In genomic region chr19:49148784-49149651, GRCh38 we compare ENCODE assay signal across 8 cellular contexts. TPM values are rescaled to one million over a fixed set of nuclear protein-coding genes. Genes with fewer than 3 reads are reported as not detected.
DNase-seq lines count a peak whose midpoint lies in the region; ATAC-seq, FAIRE-seq and TF ChIP-seq lines count a peak whose summit lies in the region.

No MANE protein-coding gene starts in this region.

- H3K36me3 ChIP-seq in adrenal gland (replicated peaks in 1 of 2) (no peaks in the 10 kb centered on the region), pancreas (no peaks in the 10 kb centered on the region), tibial artery (no peaks in the 10 kb centered on the region)

- TF ChIP-seq CTCF in adrenal gland (IDR thresholded peaks at IDR 0.05) (no peak), pancreas (IDR thresholded peaks at IDR 0.05) (no peak), tibial artery (IDR thresholded peaks at IDR 0.05) (no peak)

- no peak overlapping the region for H3K27ac Mint-ChIP-seq in T-helper 1 cell treated with Interleukin-12 subunit alpha and Interleukin-12 subunit beta and Interleukin-4 antibody, amounts not matched to agents 30 μg/mL and 1 μg/mL, for 36 hours

- H3K4me3 ChIP-seq in adrenal gland = peak overlapping the region in 3 of 4 donors; percentile 49 to 73 (median 54)
- peak overlapping the region; percentile 42 to 82 (median 56) for H3K4me3 ChIP-seq in pancreas
- peak overlapping the region; percentile 73 to 78 for H3K4me3 ChIP-seq in tibial artery

- DNase-seq in NCI-H1417 treated with DMSO at 0.1 percent for 48 hours (lab: John Stamatoyannopoulos, UW) (peak; percentile 67), adrenal gland (peak; percentile 98 to 100 (median 99)), Right ventricle myocardium superior (peak; percentile 98), pancreas (peak; percentile 99 to 100 (median 99)), tibial artery (peak; percentile 98 to 99)

- no peaks in the 10 kb centered on the region for H3K9me3 Mint-ChIP-seq in T-helper 1 cell treated with Interleukin-12 subunit alpha and Interleukin-12 subunit beta and Interleukin-4 antibody, amounts not matched to agents 30 μg/mL and 1 μg/mL, for 36 hours

- no peaks in the 10 kb centered on the region for H3K9me3 ChIP-seq in adrenal gland (replicated peaks in 1 of 3)
- H3K9me3 ChIP-seq in pancreas = no peaks in the 10 kb centered on the region
- no peaks in the 10 kb centered on the region for H3K9me3 ChIP-seq in tibial artery

- FAIRE-seq in G401.6 (lab: Jason Lieb, UNC) (peak; percentile 97), pancreas (lab: Jason Lieb, UNC) (no peak)

- intact Hi-C loops in adrenal gland (cut with DNase I) (loop anchor here in 1 of 2 donors (5.0 kb wide), 1 partner anchor 47 kb away; no protein-coding TSS in a partner anchor), Right ventricle myocardium superior (cut with DNase I) (loop anchor here (5.0 kb wide), 1 partner anchor 52 kb away; no protein-coding TSS in a partner anchor), pancreas (cut with DNase I) (no loop called here), tibial artery (cut with DNase I; ENCODE audit: low total_unique reads) (loop anchor here (5.0 kb wide), 2 partner anchors 48 to 52 kb away; no protein-coding TSS in a partner anchor)

- H3K27me3 Mint-ChIP-seq in T-helper 1 cell treated with Interleukin-12 subunit alpha and Interleukin-12 subunit beta and Interleukin-4 antibody, amounts not matched to agents 30 μg/mL and 1 μg/mL, for 36 hours (ENCODE audit: low read depth) = peaks cover 75% of the 10 kb centered on the region

- 3 to 11% (median 4%) methylated on average over 13 to 49 of the region's 49 CpGs for WGBS in adrenal gland, 4 donors
- 2 to 4% methylated on average over 43 to 49 of the region's 49 CpGs for WGBS in pancreas, 2 donors

- TF ChIP-seq POLR2A in adrenal gland (IDR thresholded peaks at IDR 0.05) = peak; percentile 28 to 78

- H3K4me1 ChIP-seq in adrenal gland (replicated peaks in 1 of 2) (peaks cover 15 to 28% of the 10 kb centered on the region in 2 donors), pancreas (peaks cover 6 to 11% (median 7%) of the 10 kb centered on the region in 3 donors), tibial artery (peaks cover 0 to 49% (median 37%) of the 10 kb centered on the region in 4 donors)

- peaks cover 26% of the 10 kb centered on the region for H3K4me1 Mint-ChIP-seq in T-helper 1 cell treated with Interleukin-12 subunit alpha and Interleukin-12 subunit beta and Interleukin-4 antibody, amounts not matched to agents 30 μg/mL and 1 μg/mL, for 36 hours (ENCODE audit: low read depth)

- no peaks in the 10 kb centered on the region for H3K36me3 Mint-ChIP-seq in T-helper 1 cell treated with Interleukin-12 subunit alpha and Interleukin-12 subunit beta and Interleukin-4 antibody, amounts not matched to agents 30 μg/mL and 1 μg/mL, for 36 hours (ENCODE audit: low read depth)

- H3K27ac ChIP-seq in adrenal gland (peak overlapping the region; percentile 58 to 94 (median 78)), pancreas (peak overlapping the region; percentile 60 to 80 (median 73)), tibial artery (peak overlapping the region; percentile 71 to 80)

- ATAC-seq in Right ventricle myocardium superior (ENCODE audit: poor library complexity) (peak; percentile 77), pancreas (peak; percentile 74 to 84 (median 78)), HG02763 (IDR thresholded peaks at IDR 0.05; ENCODE audit: unreplicated experiment) (no peak)

- H3K27me3 ChIP-seq in adrenal gland (no peaks in the 10 kb centered on the region), pancreas (no peaks in the 10 kb centered on the region), tibial artery (no peaks in the 10 kb centered on the region)

- peak overlapping the region; percentile 83 for H3K4me3 Mint-ChIP-seq in T-helper 1 cell treated with Interleukin-12 subunit alpha and Interleukin-12 subunit beta and Interleukin-4 antibody, amounts not matched to agents 30 μg/mL and 1 μg/mL, for 36 hours

RNA-seq across cellular contexts. Expression of gene HRC, which starts 6.2 kb away (rescaled TPM):
- total RNA-seq in adrenal gland (1 to 10 TPM in 7 of 8 donors, under 1 TPM in 1; 0.77 to 7.1 (median 2.6) TPM), Right ventricle myocardium superior (878 TPM), pancreas (under 1 TPM in 5 of 6 donors, not detected in 1; 0.09 to 0.79 (median 0.25) TPM)
- polyA plus RNA-seq in adrenal gland (1 to 10 TPM; 2.1 to 2.5 (median 2.4) TPM), pancreas (under 1 TPM; 0.53 to 0.61 TPM)

RNA-seq across cellular contexts. Expression of gene TRPM4, which starts 8.6 kb away (rescaled TPM):
- total RNA-seq in adrenal gland = 10 to 100 TPM in 6 of 8 donors, 1 to 10 TPM in 2; 6.8 to 25.1 (median 15.7) TPM
- 10 to 100 TPM in 2 of 3 donors, 1 to 10 TPM in 1; 4.2 to 56.3 (median 20.6) TPM for polyA plus RNA-seq in adrenal gland
- 24.8 TPM for total RNA-seq in Right ventricle myocardium superior
- 10 to 100 TPM; 11.8 to 29.7 (median 15.2) TPM for total RNA-seq in pancreas
- polyA plus RNA-seq in pancreas = 10 to 100 TPM; 19.2 to 47.1 TPM

RNA-seq across cellular contexts. Expression of gene PPFIA3, which starts 29.7 kb away (rescaled TPM):
- 10 to 100 TPM in 5 of 8 donors, 1 to 10 TPM in 3; 6.1 to 17.2 (median 14.6) TPM for total RNA-seq in adrenal gland
- polyA plus RNA-seq in adrenal gland = 10 to 100 TPM in 2 of 3 donors, 1 to 10 TPM in 1; 2.9 to 60.2 (median 27.3) TPM
- 5.0 TPM for total RNA-seq in Right ventricle myocardium superior
- total RNA-seq in pancreas = 1 to 10 TPM; 4.1 to 8.0 (median 6.0) TPM
- polyA plus RNA-seq in pancreas = 10 to 100 TPM; 27.4 to 39.7 TPM

RNA-seq across cellular contexts. Expression of gene C19orf73, which starts 30.1 kb away (rescaled TPM):
- total RNA-seq in adrenal gland (1 to 10 TPM in 7 of 8 donors, under 1 TPM in 1; 0.94 to 4.7 (median 1.8) TPM), Right ventricle myocardium superior (1.3 TPM), pancreas (1 to 10 TPM; 1.4 to 2.1 (median 1.6) TPM)
- polyA plus RNA-seq in adrenal gland (1 to 10 TPM; 1.1 to 8.2 (median 4.5) TPM), pancreas (1 to 10 TPM; 4.9 to 9.8 TPM)

RNA-seq across cellular contexts. Expression of gene LIN7B, which starts 34.8 kb away (rescaled TPM):
- total RNA-seq in adrenal gland (10 to 100 TPM in 3 of 8 donors, 1 to 10 TPM in 5; 4.9 to 15.3 (median 9.5) TPM), Right ventricle myocardium superior (21.3 TPM), pancreas (1 to 10 TPM; 4.7 to 6.5 (median 4.9) TPM)
- polyA plus RNA-seq in adrenal gland (10 to 100 TPM in 2 of 3 donors, 1 to 10 TPM in 1; 4.4 to 35.2 (median 32.9) TPM), pancreas (10 to 100 TPM; 19.1 to 20.7 TPM)

Comparison
In these comparisons a context has a peak if more than half of its experiments do, and no peak if none do; other contexts are left out.
1. RNA of gene HRC, which starts 6.2 kb away (total RNA-seq): 878 TPM in Right ventricle myocardium superior (single experiment); 0.77 to 7.1 TPM in adrenal gland and 0.09 to 0.79 TPM in pancreas; every median in the first group is over 100 times any median in the second.
2. intact Hi-C loops: an anchor here in Right ventricle myocardium superior (5.0 kb wide) and tibial artery (5.0 kb wide); none called in pancreas.
3. Peak in every context shown above with its lines, with median percentiles within 50 percentile points of each other: DNase-seq, H3K27ac ChIP-seq and H3K4me3 ChIP-seq.